ENCODE assay signal across 8 cellular contexts in the genomic region with DNA sequence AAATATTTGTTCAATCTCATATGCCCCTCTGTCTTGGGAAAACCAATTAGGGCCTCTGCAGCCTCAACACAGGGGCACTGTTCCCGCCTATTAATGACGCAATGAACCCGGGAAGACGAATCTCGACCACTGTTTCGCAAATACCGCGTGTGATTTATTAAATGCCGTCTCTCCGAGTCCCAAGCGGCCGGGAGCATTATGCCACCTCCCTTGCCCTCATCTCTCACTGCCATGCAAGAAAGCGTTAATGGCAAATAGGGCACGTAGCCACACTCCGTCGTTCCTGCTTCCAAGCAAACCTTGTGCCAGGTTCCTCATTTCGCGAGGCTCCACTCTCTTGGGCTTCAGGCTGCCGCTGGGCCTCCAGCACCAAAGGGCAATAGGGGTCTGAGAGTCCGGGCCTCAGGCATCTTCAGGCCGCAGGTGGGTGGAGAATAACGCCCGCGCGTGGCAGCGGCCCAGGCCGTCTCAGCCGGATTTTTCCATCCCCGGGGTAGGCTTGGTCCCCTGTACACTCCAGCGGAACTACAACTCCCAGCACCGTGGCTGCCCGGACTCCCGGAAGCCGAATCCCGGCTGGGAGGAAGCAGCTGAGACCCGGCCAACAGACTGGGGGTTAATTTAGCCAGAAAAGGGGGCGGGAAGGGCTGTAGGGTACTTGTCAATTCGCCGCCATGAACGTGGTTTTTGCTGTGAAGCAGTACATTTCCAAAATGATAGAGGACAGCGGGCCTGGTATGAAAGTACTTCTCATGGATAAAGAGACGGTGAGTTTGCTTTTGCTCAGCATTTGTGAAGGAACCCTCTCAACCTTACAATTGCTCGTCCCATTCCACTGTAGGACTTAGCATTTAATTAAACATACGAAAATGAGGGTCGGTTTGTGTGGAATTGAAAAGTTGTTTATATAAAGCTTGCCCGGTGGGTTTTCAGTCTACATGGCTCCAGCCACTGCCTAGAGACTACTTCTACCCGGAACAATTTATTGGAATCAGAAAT. TPM values are rescaled to one million over a fixed set of nuclear protein-coding genes. Genes with fewer than 3 reads are reported as not detected.
A peak's percentile ranks its signal among the peaks of the same experiment; 100 is the strongest.
DNase-seq lines count a peak whose midpoint lies in the region; ATAC-seq and TF ChIP-seq lines count a peak whose summit lies in the region.

TSS of gene VPS45 (plus strand) at position 593 of the 999 bp plus-strand sequence. CDS start at position 675, 82 bp downstream.

- peak within 1 kb of the TSS; percentile 83 for H2BK5ac ChIP-seq in IMR-90 (ENCODE audit: low read depth, low read length, poor library complexity, severe bottlenecking)

- 0% methylated on average over 13 of the region's 47 CpGs; no CpG with 5 or more reads in 1 of the 2 experiments for WGBS in IMR-90 (ENCODE audit: extremely low coverage in 2 of 2, insufficient read length in 1 of 2), 2 experiments

- H3K79me1 ChIP-seq in IMR-90 (ENCODE audit: low read depth in 1 of 2, low read length in 2 of 2), result peaks cover 19 to 40% of the 10 kb centered on the region in 2 experiments

- BruUV-seq in Calu3 (replicated peaks; lab: Mats Ljungman, UMichigan) (TSS peak; percentile 79), IMR-90 (replicated peaks; lab: Mats Ljungman, UMichigan) (TSS peak; percentile 76)

- peak within 1 kb of the TSS; percentile 89 for H3K27ac ChIP-seq in IMR-90 (ENCODE audit: insufficient read depth, low read length)

- no peaks in the 10 kb centered on the region for H3K27me3 Mint-ChIP-seq in Calu3 (ENCODE audit: unreplicated experiment)

- H2AK9ac ChIP-seq in IMR-90 (replicated peaks; ENCODE audit: low read depth, low read length, poor library complexity), result peak within 1 kb of the TSS; percentile 88

- peak within 1 kb of the TSS; percentile 87 for H3K9ac ChIP-seq in IMR-90 (ENCODE audit: low read depth, low read length)
- peak within 1 kb of the TSS; percentile 85 for H3K9ac ChIP-seq in mucosa of stomach (ENCODE audit: low read length)

- H4K20me1 ChIP-seq in IMR-90 (ENCODE audit: insufficient read depth, low read length), result no peaks in the 10 kb centered on the region

- DNase-seq in Calu3 (peak; percentile 93), IMR-90 (peak; percentile 88), OCI-M1 (lab: John Stamatoyannopoulos, UW) (peak; percentile 96), activated T-cell treated with anti-CD3 and anti-CD28 coated beads for 48 hours (ENCODE audit: low read depth) (peak; percentile 84), erythroblast (lab: John Stamatoyannopoulos, UW) (peak; percentile 82 to 86)
- DNase-seq in stimulated activated CD8-positive, alpha-beta memory T cell treated with anti-CD3 and anti-CD28 coated beads, Interleukin-7, amount 100 ng/mL, for 1 hour (ENCODE audit: low read depth in 2 of 2), result peak; percentile 59 to 61

- H3K4me1 ChIP-seq in IMR-90 (ENCODE audit: control insufficient read depth, insufficient read depth, low read length) (peaks cover 2% of the 10 kb centered on the region; the same call in 1 of the 2 replicates), mucosa of stomach (ENCODE audit: control insufficient read depth, insufficient read depth, low read length) (peaks cover 6% of the 10 kb centered on the region)

- no peaks in the 10 kb centered on the region for H3K9me3 Mint-ChIP-seq in Calu3 (ENCODE audit: low read depth, unreplicated experiment)

- H3K36me3 Mint-ChIP-seq in Calu3 (ENCODE audit: insufficient read depth, unreplicated experiment), result peaks cover 33% of the 10 kb centered on the region

- TF ChIP-seq RAD21 in IMR-90 (IDR thresholded peaks at IDR 0.05; ENCODE audit: low read length), result no peak; the same call in 1 of the 2 replicates

- peak within 1 kb of the TSS; percentile 86 for H3K4me3 Mint-ChIP-seq in Calu3 (ENCODE audit: low read depth, unreplicated experiment)

- H3K4me3 ChIP-seq in IMR-90 (ENCODE audit: insufficient read depth, low read depth, low read length) (peak within 1 kb of the TSS; percentile 63), mucosa of stomach (ENCODE audit: low read length) (peak within 1 kb of the TSS; percentile 83)

- H4K91ac ChIP-seq in IMR-90 (ENCODE audit: insufficient read depth, low read depth, low read length), result peak within 1 kb of the TSS; percentile 97

- dilution Hi-C loops in IMR-90 (cut with HindIII; ENCODE audit: low sequenced_read_pairs, unreplicated experiment), result no loop called here

- peak within 1 kb of the TSS; percentile 95 for H3K56ac ChIP-seq in IMR-90 (ENCODE audit: extremely low read depth, insufficient read depth, low read length)

- no peaks in the 10 kb centered on the region for H3K9me3 ChIP-seq in IMR-90 (ENCODE audit: control insufficient read depth, insufficient read depth, low read length)
- no peaks in the 10 kb centered on the region for H3K9me3 ChIP-seq in mucosa of stomach (ENCODE audit: control insufficient read depth, low read length)

- peak within 1 kb of the TSS; percentile 81 for H3K4me2 ChIP-seq in IMR-90 (ENCODE audit: low read depth, low read length)

- H4K5ac ChIP-seq in IMR-90 (ENCODE audit: low read depth, low read length), result peak within 1 kb of the TSS; percentile 79

- peak within 1 kb of the TSS; percentile 98 for H3K23ac ChIP-seq in IMR-90 (ENCODE audit: low read depth, low read length)

- peak; percentile 89 for ATAC-seq in GM21447 (IDR thresholded peaks at IDR 0.05; ENCODE audit: unreplicated experiment)
- peak; percentile 96 for ATAC-seq in IMR-90 (ENCODE audit: low read depth)

- peak within 1 kb of the TSS; percentile 73; the same call in 1 of the 2 replicates for H2BK20ac ChIP-seq in IMR-90 (ENCODE audit: low read depth, low read length)

- peak within 1 kb of the TSS; percentile 69 for H3K27ac Mint-ChIP-seq in Calu3 (ENCODE audit: unreplicated experiment)

- CTCF ChIA-PET in Calu3 (lab: Charles Lee) (interaction anchor here (0.6 to 2.7 kb wide), 5 partner anchors 8 to 120 kb away, joined by 3 to 9 read pairs (median 3); partner anchors contain the start of gene OTUD7B), IMR-90 (lab: Yijun Ruan, JAX) (interaction anchor here (0.7 to 3.2 kb wide), 2 partner anchors 17 to 120 kb away, joined by 4 to 13 read pairs; no protein-coding TSS in a partner anchor)

- peak within 1 kb of the TSS; percentile 99 for H2AFZ ChIP-seq in IMR-90 (replicated peaks; ENCODE audit: low read length, poor library complexity)

- H3K4ac ChIP-seq in IMR-90 (ENCODE audit: low read depth, low read length), result peak within 1 kb of the TSS; percentile 97

- peak within 1 kb of the TSS; percentile 91 for H2AK5ac ChIP-seq in IMR-90 (ENCODE audit: low read depth, low read length)

- in situ Hi-C loops in IMR-90 (cut with MboI; ENCODE audit: low sequenced_read_pairs), result no loop called here

- H3K36me3 ChIP-seq in IMR-90 (ENCODE audit: control insufficient read depth, insufficient read depth, low read length) (peaks cover 3% of the 10 kb centered on the region; the same call in 1 of the 2 replicates), mucosa of stomach (ENCODE audit: control insufficient read depth, insufficient read depth, low read length) (peaks cover 6% of the 10 kb centered on the region)

- H3K14ac ChIP-seq in IMR-90 (replicated peaks; ENCODE audit: low read depth, low read length), result peak within 1 kb of the TSS; percentile 98

- peak; percentile 62; the same call in 1 of the 2 replicates for TF ChIP-seq POLR2A in IMR-90 (IDR thresholded peaks at IDR 0.05; ENCODE audit: low read depth, low read length)
- peak; percentile 64 for TF ChIP-seq POLR2A in erythroblast (IDR thresholded peaks at IDR 0.05; ENCODE audit: low read length)

- peaks cover 27% of the 10 kb centered on the region for H3K4me1 Mint-ChIP-seq in Calu3 (ENCODE audit: low read depth, unreplicated experiment)

- peak within 1 kb of the TSS; percentile 85 for H2BK120ac ChIP-seq in IMR-90 (ENCODE audit: low read depth, low read length)

- intact Hi-C loops in Calu3 (cut with micrococcal nuclease; ENCODE audit: unreplicated experiment), result loop anchor here (5.0 kb wide), 1 partner anchor 60 kb away; no protein-coding TSS in a partner anchor
- intact Hi-C loops in IMR-90 (cut with micrococcal nuclease), result loop anchor here (1.0 to 5.0 kb wide), 2 partner anchors 57 to 105 kb away; partner anchors contain the start of gene OTUD7B

- POLR2A ChIA-PET in IMR-90 (lab: Charles Lee; ENCODE audit: unreplicated experiment), result no interaction called here

- H3K18ac ChIP-seq in IMR-90 (ENCODE audit: low read depth, low read length), result peak within 1 kb of the TSS; percentile 60

- H2BK15ac ChIP-seq in IMR-90 (ENCODE audit: low read depth, low read length), result peak within 1 kb of the TSS; percentile 91

- H4K8ac ChIP-seq in IMR-90 (ENCODE audit: low read depth in 2 of 2, low read length in 2 of 2), result peak within 1 kb of the TSS; percentile 86 to 99

- TF ChIP-seq CTCF in Calu3 (IDR thresholded peaks at IDR 0.05; ENCODE audit: unreplicated experiment) (no peak), IMR-90 (conservative IDR thresholded peaks at IDR 0.05; ENCODE audit: low read depth, low read length) (no peak)

- peaks cover 4% of the 10 kb centered on the region for H3K9me1 ChIP-seq in IMR-90 (ENCODE audit: insufficient read depth, low read length)

- no peaks in the 10 kb centered on the region for H3K27me3 ChIP-seq in IMR-90 (ENCODE audit: control insufficient read depth, insufficient read depth, low read length)
- no peaks in the 10 kb centered on the region for H3K27me3 ChIP-seq in mucosa of stomach (ENCODE audit: control insufficient read depth, insufficient read depth, low read length)

TF ChIP-seq in IMR-90, 13 proteins besides CTCF, POLR2A, EP300 and RAD21 (continues in another document):
- no peak for TF ChIP-seq CHD1 (IDR thresholded peaks at IDR 0.05; ENCODE audit: low read depth, low read length)
- TF ChIP-seq MAZ (IDR thresholded peaks at IDR 0.05; ENCODE audit: borderline replicate concordance, low read depth, low read length), result peak; percentile 63; the same call in 1 of the 2 replicates
- no peak for TF ChIP-seq USF2 (IDR thresholded peaks at IDR 0.05; ENCODE audit: low read depth, low read length)
- TF ChIP-seq RFX5 (IDR thresholded peaks at IDR 0.05; ENCODE audit: low read depth, low read length), result no peak
- TF ChIP-seq MXI1 (IDR thresholded peaks at IDR 0.05; ENCODE audit: borderline replicate concordance, low read depth, low read length), result peak; percentile 57

RNA-seq across cellular contexts. Expression of gene VPS45, which starts in this region (rescaled TPM):
- total RNA-seq in Calu3 (2022), result 35.0 and 37.9 TPM in 2 replicates
- total RNA-seq in IMR-90 (2012; rRNA removed), result 32.4 and 41.1 TPM in 2 replicates
- polyA plus RNA-seq in IMR-90 (2012; rRNA removed), result 28.1 and 33.3 TPM in 2 replicates
- 6.4 and 13.7 TPM in 2 replicates for polyA plus RNA-seq in IMR-90 (2012; cell fraction: cytosol; rRNA removed)
- polyA plus RNA-seq in IMR-90 (2012; cell fraction: nucleus; rRNA removed; ENCODE audit: low replicate concordance), result 10.6 and 86.9 TPM in 2 replicates

Comparison
In these comparisons a context has a peak if more than half of its experiments do, and no peak if none do; other contexts are left out.
1. Peak in every context shown above with its lines: DNase-seq, ATAC-seq, H3K4me3 ChIP-seq and H3K27ac ChIP-seq.